Comparison of ENCODE assay signal across 10 cellular contexts in genomic region chr15:41483115-41483514, GRCh38. TPM values are rescaled to one million over a fixed set of nuclear protein-coding genes. Genes with fewer than 3 reads are reported as not detected.
DNase-seq lines count a peak whose midpoint lies in the region; ATAC-seq and TF ChIP-seq lines count a peak whose summit lies in the region.
"Had no signal": no experiment of that assay in that cellular context is flagged by ENCODE, and none has a peak within 500 bp of the region (broad histone marks: within the 10 kb centered on the region; RNA-seq: fewer than 3 reads in every experiment).

No MANE protein-coding gene starts in this region.

- peaks cover 72% of the 10 kb centered on the region for H3K36me3 Mint-ChIP-seq in MCF 10A (ENCODE audit: insufficient read depth, unreplicated experiment)
- peaks cover 10 to 15% of the 10 kb centered on the region in 2 donors for H3K36me3 Mint-ChIP-seq in activated T-cell treated with anti-CD3 and anti-CD28 coated beads, Interleukin-2, amount 50 U/mL, for 72 hours (ENCODE audit: insufficient read depth in 2 of 2)
- peaks cover 27% of the 10 kb centered on the region for H3K36me3 Mint-ChIP-seq in stimulated activated memory B cell treated with anti-CD40 and anti-IgM and Interleukin-4, amounts not matched to agents 10 μg/mL and 1 μg/mL and 100 μg/mL, for 72 hours
- peaks cover 59% of the 10 kb centered on the region for H3K36me3 Mint-ChIP-seq in nephron progenitor cell (ENCODE audit: low read depth)

- POLR2A ChIA-PET in MCF 10A (lab: Yijun Ruan, JAX): no interaction called here

- H3K4me1 ChIP-seq in breast epithelium: no peaks in the 10 kb centered on the region
- no peaks in the 10 kb centered on the region for H3K4me1 ChIP-seq in upper lobe of right lung
- H3K4me1 ChIP-seq: neural progenitor cell had no signal

- H3K27me3 Mint-ChIP-seq in MCF 10A (ENCODE audit: insufficient read depth, unreplicated experiment) (no peaks in the 10 kb centered on the region), nephron progenitor cell (ENCODE audit: low read depth, poor library complexity) (no peaks in the 10 kb centered on the region)
- H3K27me3 Mint-ChIP-seq in activated T-cell treated with anti-CD3 and anti-CD28 coated beads, Interleukin-2, amount 50 U/mL, for 72 hours (ENCODE audit: low read depth): peaks cover 6% of the 10 kb centered on the region
- H3K27me3 Mint-ChIP-seq in stimulated activated memory B cell treated with anti-CD40 and anti-IgM and Interleukin-4, amounts not matched to agents 10 μg/mL and 1 μg/mL and 100 μg/mL, for 72 hours: no peaks in the 10 kb centered on the region

- H3K9me3 Mint-ChIP-seq in MCF 10A (ENCODE audit: unreplicated experiment): no peaks in the 10 kb centered on the region
- H3K9me3 Mint-ChIP-seq in activated T-cell treated with anti-CD3 and anti-CD28 coated beads, Interleukin-2, amount 50 U/mL, for 72 hours: no peaks in the 10 kb centered on the region
- no peaks in the 10 kb centered on the region for H3K9me3 Mint-ChIP-seq in stimulated activated memory B cell treated with anti-CD40 and anti-IgM and Interleukin-4, amounts not matched to agents 10 μg/mL and 1 μg/mL and 100 μg/mL, for 72 hours
- H3K9me3 Mint-ChIP-seq in nephron progenitor cell: no peaks in the 10 kb centered on the region
- H3K9me3 Mint-ChIP-seq: neural progenitor cell had no signal

- CTCF ChIA-PET in MCF 10A (lab: Yijun Ruan, JAX): interaction anchor here (0.6 to 1.3 kb wide), 3 partner anchors 17 to 916 kb away, joined by 3 to 9 read pairs (median 4); no protein-coding TSS in a partner anchor

- ATAC-seq in HG02870 (IDR thresholded peaks at IDR 0.05; ENCODE audit: unreplicated experiment) (peak; percentile 84), upper lobe of right lung (no peak)
- peak; percentile 59 to 69 for ATAC-seq in activated T-cell treated with anti-CD3 and anti-CD28 coated beads, Interleukin-2, amount 50 U/mL, for 72 hours (replicated peaks in 1 of 2)
- ATAC-seq in stimulated activated memory B cell treated with anti-CD40 and anti-IgM and Interleukin-4, amounts not matched to agents 10 μg/mL and 1 μg/mL and 100 μg/mL, for 72 hours: peak; percentile 87
- ATAC-seq: K562 had no signal

- no peak overlapping the region for H3K27ac ChIP-seq in breast epithelium
- H3K27ac ChIP-seq in upper lobe of right lung: no peak overlapping the region
- H3K27ac ChIP-seq: neural progenitor cell had no signal

- peaks cover 11% of the 10 kb centered on the region for H3K4me1 Mint-ChIP-seq in MCF 10A (ENCODE audit: insufficient read depth, unreplicated experiment)
- H3K4me1 Mint-ChIP-seq in activated T-cell treated with anti-CD3 and anti-CD28 coated beads, Interleukin-2, amount 50 U/mL, for 72 hours (ENCODE audit: low read depth): peaks cover 57% of the 10 kb centered on the region
- peaks cover 16% of the 10 kb centered on the region for H3K4me1 Mint-ChIP-seq in stimulated activated memory B cell treated with anti-CD40 and anti-IgM and Interleukin-4, amounts not matched to agents 10 μg/mL and 1 μg/mL and 100 μg/mL, for 72 hours
- peaks cover 6% of the 10 kb centered on the region for H3K4me1 Mint-ChIP-seq in nephron progenitor cell

- H3K36me3 ChIP-seq in breast epithelium: peaks cover 10% of the 10 kb centered on the region
- H3K36me3 ChIP-seq in upper lobe of right lung: peaks cover 46% of the 10 kb centered on the region

- H3K27me3 ChIP-seq in breast epithelium: no peaks in the 10 kb centered on the region
- H3K27me3 ChIP-seq in upper lobe of right lung: no peaks in the 10 kb centered on the region
- H3K27me3 ChIP-seq: neural progenitor cell had no signal

- H3K4me3 ChIP-seq in breast epithelium: no peak overlapping the region
- no peak overlapping the region for H3K4me3 ChIP-seq in upper lobe of right lung
- H3K4me3 ChIP-seq: K562, neural progenitor cell had no signal

- no peaks in the 10 kb centered on the region for H3K9me3 ChIP-seq in breast epithelium
- no peaks in the 10 kb centered on the region for H3K9me3 ChIP-seq in upper lobe of right lung

- H3K4me3 Mint-ChIP-seq in MCF 10A (ENCODE audit: unreplicated experiment) (no peak overlapping the region), nephron progenitor cell (no peak overlapping the region)
- peak overlapping the region; percentile 58 to 85 for H3K4me3 Mint-ChIP-seq in activated T-cell treated with anti-CD3 and anti-CD28 coated beads, Interleukin-2, amount 50 U/mL, for 72 hours
- peak overlapping the region; percentile 27 for H3K4me3 Mint-ChIP-seq in stimulated activated memory B cell treated with anti-CD40 and anti-IgM and Interleukin-4, amounts not matched to agents 10 μg/mL and 1 μg/mL and 100 μg/mL, for 72 hours
- H3K4me3 Mint-ChIP-seq: neural progenitor cell had no signal

- TF ChIP-seq CTCF in MCF 10A (IDR thresholded peaks at IDR 0.05; ENCODE audit: unreplicated experiment) (no peak), breast epithelium (IDR thresholded peaks at IDR 0.05) (no peak), nephron progenitor cell (IDR thresholded peaks at IDR 0.05) (no peak), upper lobe of right lung (IDR thresholded peaks at IDR 0.05) (no peak)

- no TSS peak for BruUV-seq in MCF 10A (replicated peaks; lab: Mats Ljungman, UMichigan)

- TF ChIP-seq POLR2A in breast epithelium (IDR thresholded peaks at IDR 0.05): no peak

- H3K27ac Mint-ChIP-seq in MCF 10A (ENCODE audit: low read depth, unreplicated experiment) (peak overlapping the region; percentile 54), nephron progenitor cell (no peak overlapping the region)
- peak overlapping the region; percentile 14 for H3K27ac Mint-ChIP-seq in activated T-cell treated with anti-CD3 and anti-CD28 coated beads, Interleukin-2, amount 50 U/mL, for 72 hours
- H3K27ac Mint-ChIP-seq in stimulated activated memory B cell treated with anti-CD40 and anti-IgM and Interleukin-4, amounts not matched to agents 10 μg/mL and 1 μg/mL and 100 μg/mL, for 72 hours: peak overlapping the region; percentile 50
- H3K27ac Mint-ChIP-seq: neural progenitor cell had no signal

- intact Hi-C loops in MCF 10A (cut with micrococcal nuclease): no loop called here
- intact Hi-C loops in breast epithelium (cut with DNase I; ENCODE audit: low total_unique reads): no loop called here
- intact Hi-C loops in upper lobe of right lung (cut with DNase I): no loop called here

- DNase-seq in MCF 10A (ENCODE audit: unreplicated experiment) (no peak), breast epithelium (ENCODE audit: low spot score in 2 of 2) (no peak), NCI-H1417 (lab: John Stamatoyannopoulos, UW) (no peak), nephron progenitor cell (no peak), upper lobe of right lung (no peak)
- DNase-seq in activated T-cell treated with anti-CD3 and anti-CD28 coated beads, Interleukin-2, amount 50 U/mL, for 72 hours: peak; percentile 53 to 55

RNA-seq across cellular contexts. Expression of gene ITPKA, which starts 10.6 kb away (rescaled TPM):
- 13.5 and 23.4 TPM in 2 replicates for total RNA-seq in MCF 10A (2022)
- under 1 TPM in 1 of 3 donors, not detected in 2; 0.15 TPM for total RNA-seq in breast epithelium
- total RNA-seq in activated T-cell treated with anti-CD3 and anti-CD28 coated beads, Interleukin-2, amount 50 U/mL, for 72 hours: 10 to 100 TPM; 12.9 to 14.9 TPM
- total RNA-seq in upper lobe of right lung: 0.67 TPM

RNA-seq across cellular contexts. Expression of gene LTK, which starts 30.5 kb away (rescaled TPM):
- total RNA-seq in MCF 10A (2022) (0.17 TPM in 1 of 2 replicates, not detected in the other), breast epithelium (under 1 TPM in 2 of 3 donors, not detected in 1; 0.29 to 0.66 TPM), upper lobe of right lung (15.1 TPM)
- total RNA-seq in activated T-cell treated with anti-CD3 and anti-CD28 coated beads, Interleukin-2, amount 50 U/mL, for 72 hours: 1 to 10 TPM in 1 of 2 donors, under 1 TPM in 1; 0.72 to 1.7 TPM

Comparison
In these comparisons a context has a peak if more than half of its experiments do, and no peak if none do; other contexts are left out.
1. DNase-seq: peak in activated T-cell treated with anti-CD3 and anti-CD28 coated beads, Interleukin-2, amount 50 U/mL, for 72 hours (2 of 2); none in MCF 10A (single experiment), breast epithelium (0 of 2), NCI-H1417 (0 of 3), nephron progenitor cell (single experiment) and upper lobe of right lung (single experiment).
2. H3K4me3 Mint-ChIP-seq: peak in activated T-cell treated with anti-CD3 and anti-CD28 coated beads, Interleukin-2, amount 50 U/mL, for 72 hours (2 of 2) and stimulated activated memory B cell treated with anti-CD40 and anti-IgM and Interleukin-4, amounts not matched to agents 10 μg/mL and 1 μg/mL and 100 μg/mL, for 72 hours (single experiment); none in MCF 10A (single experiment) and nephron progenitor cell (single experiment).